Comparison of ENCODE assay signal across 8 cellular contexts in the genomic region with DNA sequence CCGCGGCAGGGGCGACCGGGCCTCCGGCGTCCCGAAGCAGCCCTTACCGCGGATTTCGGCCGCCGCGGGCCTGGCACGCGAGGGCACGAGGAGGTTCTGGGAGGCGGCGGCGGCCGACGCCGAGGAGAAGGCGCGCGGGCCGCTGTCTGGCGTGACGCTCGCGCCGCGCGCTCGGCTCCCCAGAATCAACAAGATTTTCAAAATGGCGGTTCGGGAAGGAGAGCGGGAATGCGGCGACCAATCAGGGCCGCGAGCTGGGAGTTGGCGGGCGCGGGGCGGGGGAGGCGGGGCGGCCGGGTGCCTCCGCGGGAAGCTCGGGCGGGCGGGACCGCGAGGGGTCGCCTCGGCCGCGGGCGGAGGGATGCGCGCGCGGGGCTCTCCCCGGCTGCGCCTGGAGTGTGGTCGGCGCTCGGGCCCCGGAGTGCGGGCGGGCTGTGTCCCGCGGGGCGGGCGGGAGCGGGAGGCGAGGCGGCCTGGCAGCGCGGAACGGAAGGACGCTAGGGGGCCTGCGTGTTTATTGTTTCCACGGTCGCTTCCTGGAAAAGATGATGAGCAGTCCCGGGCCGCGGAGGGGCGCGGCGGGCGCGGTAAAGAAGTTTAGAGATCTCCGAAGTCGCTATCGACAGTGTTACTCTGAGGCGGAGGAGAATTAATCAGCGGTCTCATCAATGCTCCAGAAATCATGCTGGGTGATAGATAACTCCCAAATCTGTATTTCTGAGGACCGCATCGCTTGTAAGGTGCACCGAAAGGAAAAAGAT. TPM values are rescaled to one million over a fixed set of nuclear protein-coding genes. Genes with fewer than 3 reads are reported as not detected.
DNase-seq lines count a peak whose midpoint lies in the region; ATAC-seq, FAIRE-seq and TF ChIP-seq lines count a peak whose summit lies in the region.

TSS of gene DEK (minus strand) at position 193 of the 761 bp plus-strand sequence. CDS start 543 bp downstream, outside the sequence.

- DNase-seq in AG09319 (ENCODE audit: extremely low read depth, low read depth) = peak; percentile 54
- peak; percentile 87 for DNase-seq in NCI-H345 treated with DMSO at 0.1 percent for 48 hours (lab: John Stamatoyannopoulos, UW; ENCODE audit: unreplicated experiment)
- DNase-seq in activated CD4-positive, CD25-positive, alpha-beta regulatory T cell treated with anti-CD3 and anti-CD28 coated beads, Interleukin-2, amount 50 U/mL, for 72 hours = peak; percentile 78
- peak; percentile 79 for DNase-seq in cerebellar cortex (ENCODE audit: low spot score)
- DNase-seq in kidney = peak; percentile 93
- DNase-seq in stimulated activated CD4-positive, alpha-beta T cell treated with anti-CD3 and anti-CD28 coated beads, Interleukin-15, amount 100 ng/mL, for 1 hour (ENCODE audit: low read depth in 1 of 2, low spot score in 1 of 2) = peak; percentile 72 to 76

- TF ChIP-seq CTCF in AG09319 (IDR thresholded peaks at IDR 0.05; ENCODE audit: low read depth, low read length) (peak; percentile 51), kidney (IDR thresholded peaks at IDR 0.05; ENCODE audit: borderline replicate concordance, extremely low read depth, insufficient read depth) (peak; percentile 45)

- H3K9ac ChIP-seq in kidney (ENCODE audit: low read length in 2 of 2) = peak within 1 kb of the TSS; percentile 71 to 89

- ATAC-seq in GM19023 (IDR thresholded peaks at IDR 0.05; ENCODE audit: unreplicated experiment) = peak; percentile 39
- peak; percentile 36 for ATAC-seq in HG03342 (IDR thresholded peaks at IDR 0.05; ENCODE audit: unreplicated experiment)

- peak within 1 kb of the TSS; percentile 98 for H3K27ac ChIP-seq in kidney (ENCODE audit: low read depth in 2 of 2, low read length in 2 of 2)

- intact Hi-C loops in kidney (cut with DNase I) = no loop called here

- H3K36me3 ChIP-seq in kidney (ENCODE audit: control insufficient read depth in 1 of 2, insufficient read depth in 2 of 2, low read length in 2 of 2) = no peaks in the 10 kb centered on the region

- FAIRE-seq in kidney (lab: Jason Lieb, UNC) = no peak

- H3K4me1 ChIP-seq in kidney (ENCODE audit: control insufficient read depth in 1 of 2, insufficient read depth in 1 of 2, low read depth in 1 of 2, low read length in 2 of 2) = peaks cover 3 to 9% of the 10 kb centered on the region in 2 donors

- peak within 1 kb of the TSS; percentile 89 to 91 for H3K4me3 ChIP-seq in kidney (ENCODE audit: low read length in 2 of 2)

- no peaks in the 10 kb centered on the region for H3K9me3 ChIP-seq in kidney (ENCODE audit: control insufficient read depth in 1 of 2, low read length in 2 of 2)

RNA-seq across cellular contexts. Expression of gene DEK, which starts in this region (rescaled TPM):
- total RNA-seq in kidney = 67.2 TPM
- 23.7 TPM for polyA plus RNA-seq in kidney (ENCODE audit: insufficient read depth, low read depth, low replicate concordance)

Comparison
In these comparisons a context has a peak if more than half of its experiments do, and no peak if none do; other contexts are left out.
1. Peak in every context shown above with its lines: DNase-seq, ATAC-seq, H3K4me3 ChIP-seq and H3K27ac ChIP-seq.